In genomic region chr5:116652196-116652729, GRCh38 we compare ENCODE assay signal across 10 cellular contexts.
A peak's percentile ranks its signal among the peaks of the same experiment; 100 is the strongest.
DNase-seq lines count a peak whose midpoint lies in the region; ATAC-seq and TF ChIP-seq lines count a peak whose summit lies in the region.
"Had no signal": no experiment of that assay in that cellular context is flagged by ENCODE, and none has a peak within 500 bp of the region (broad histone marks: within the 10 kb centered on the region; RNA-seq: fewer than 3 reads in every experiment).

No MANE protein-coding gene starts in this region.

- no peaks in the 10 kb centered on the region for H3K4me1 Mint-ChIP-seq in CD8-positive, alpha-beta T cell (ENCODE audit: low read depth)

- no peak overlapping the region for H3K4me3 Mint-ChIP-seq in CD8-positive, alpha-beta T cell

- DNase-seq in hippocampal formation (lab: John Stamatoyannopoulos, UW) = peak; percentile 83 to 93
- no peak for DNase-seq in CD8-positive, alpha-beta T cell
- no peak for DNase-seq in COR-L47 (lab: John Stamatoyannopoulos, UW)
- no peak for DNase-seq in NCI-H510A (lab: John Stamatoyannopoulos, UW)

- no peaks in the 10 kb centered on the region for H3K9me3 ChIP-seq in CD8-positive, alpha-beta T cell (ENCODE audit: low read length)

- peaks cover 2% of the 10 kb centered on the region for H3K27me3 Mint-ChIP-seq in CD8-positive, alpha-beta T cell (ENCODE audit: low read depth)

- no peaks in the 10 kb centered on the region for H3K36me3 Mint-ChIP-seq in CD8-positive, alpha-beta T cell

- TF ChIP-seq CTCF in CD8-positive, alpha-beta T cell (IDR thresholded peaks at IDR 0.05) = no peak

- no peaks in the 10 kb centered on the region for H3K27me3 ChIP-seq in CD8-positive, alpha-beta T cell (ENCODE audit: insufficient read depth, low read length)

- intact Hi-C loops in CD8-positive, alpha-beta T cell (cut with DNase I, micrococcal nuclease) = no loop called here

- no peak overlapping the region for H3K27ac Mint-ChIP-seq in CD8-positive, alpha-beta T cell

- no peaks in the 10 kb centered on the region for H3K36me3 ChIP-seq in CD8-positive, alpha-beta T cell (ENCODE audit: insufficient read depth, low read length)

- CTCF ChIA-PET in CD8-positive, alpha-beta T cell (lab: Charles Lee) = no interaction called here

- H3K9me3 Mint-ChIP-seq in CD8-positive, alpha-beta T cell = no peaks in the 10 kb centered on the region

- H3K4me3 ChIP-seq in CD8-positive, alpha-beta T cell (ENCODE audit: low read depth, low read length) = no peak overlapping the region

- H3K27ac ChIP-seq in temporal lobe (ENCODE audit: low read depth, low read length) = peak overlapping the region; percentile 82
- H3K27ac ChIP-seq in CD8-positive, alpha-beta T cell (ENCODE audit: low read depth, low read length) = no peak overlapping the region
- H3K27ac ChIP-seq: parathyroid adenoma had no signal

- POLR2A ChIA-PET in CD8-positive, alpha-beta T cell (lab: Charles Lee) = no interaction called here

- ATAC-seq in GM19023 (IDR thresholded peaks at IDR 0.05; ENCODE audit: unreplicated experiment) (peak; percentile 95), HG03135 (IDR thresholded peaks at IDR 0.05; ENCODE audit: unreplicated experiment) (peak; percentile 72), SK-N-SH treated with all-trans-retinoic acid at 6 μM for 48 hours (no peak)
- ATAC-seq in CD8-positive, alpha-beta T cell = no peak
- ATAC-seq: Panc1 had no signal

- H3K4me1 ChIP-seq in CD8-positive, alpha-beta T cell (ENCODE audit: insufficient read depth, low read length) = no peaks in the 10 kb centered on the region
- H3K4me1 ChIP-seq: parathyroid adenoma had no signal

TF ChIP-seq in SK-N-SH treated with all-trans-retinoic acid at 6 μM for 48 hours, 23 proteins besides CTCF, POLR2A, EP300 and RAD21:
- TF ChIP-seq GLIS3 (CRISPR knock-in tag; IDR thresholded peaks at IDR 0.05) = 0 out of 2 replicates have a peak, but pooled peaks have one; percentile 15
- peak; percentile 96 for TF ChIP-seq ISL1 (CRISPR knock-in tag; IDR thresholded peaks at IDR 0.05)
- no peak for TF ChIP-seq ZC3H10 (CRISPR knock-in tag; IDR thresholded peaks at IDR 0.05)
- peak; percentile 73 for TF ChIP-seq CREB5 (CRISPR knock-in tag; IDR thresholded peaks at IDR 0.05; ENCODE audit: low read depth)
TF ChIP-seq in SK-N-SH treated with all-trans-retinoic acid at 6 μM for 48 hours: peak in this region for 3.

Comparison
In these comparisons a context has a peak if more than half of its experiments do, and no peak if none do; other contexts are left out.
1. ATAC-seq: peak in GM19023 (single experiment) and HG03135 (single experiment); none in SK-N-SH treated with all-trans-retinoic acid at 6 μM for 48 hours (single experiment) and CD8-positive, alpha-beta T cell (single experiment).
2. DNase-seq: peak in hippocampal formation (2 of 2); none in CD8-positive, alpha-beta T cell (0 of 7), COR-L47 (single experiment) and NCI-H510A (single experiment).